14 cellular contexts compared by ENCODE assay signal in genomic region chr3:71578045-71578730, GRCh38. TPM values are rescaled to one million over a fixed set of nuclear protein-coding genes. Genes with fewer than 3 reads are reported as not detected.
A peak's percentile ranks its signal among the peaks of the same experiment; 100 is the strongest.
DNase-seq lines count a peak whose midpoint lies in the region; ATAC-seq and TF ChIP-seq lines count a peak whose summit lies in the region.
"Had no signal": no experiment of that assay in that cellular context is flagged by ENCODE, and none has a peak within 500 bp of the region (broad histone marks: within the 10 kb centered on the region; RNA-seq: fewer than 3 reads in every experiment).

No MANE protein-coding gene starts in this region.

- H3K9ac ChIP-seq in Loucy (ENCODE audit: low read depth, low read length, poor library complexity, severe bottlenecking): peak overlapping the region; percentile 98

- H3K36me3 Mint-ChIP-seq in CD4-positive, alpha-beta T cell (ENCODE audit: low read depth): peaks cover 17% of the 10 kb centered on the region
- peaks cover 16% of the 10 kb centered on the region for H3K36me3 Mint-ChIP-seq in nephron progenitor cell (ENCODE audit: low read depth)

- TF ChIP-seq POLR2A in breast epithelium (IDR thresholded peaks at IDR 0.05): no peak

- DNase-seq in CD4-positive, alpha-beta T cell: no peak
- DNase-seq in breast epithelium (ENCODE audit: low spot score in 2 of 2): no peak
- no peak for DNase-seq in nephron progenitor cell
- no peak for DNase-seq in DMS 273 treated with DMSO at 0.1 percent for 48 hours (lab: John Stamatoyannopoulos, UW)
- DNase-seq: activated CD4-positive, alpha-beta T cell treated with anti-CD3 and anti-CD28 coated beads, Interleukin-2, amount 10 ng/mL, durations not matched to agents 7 days and 5 days; DMS79; NCI-H187; SHP77 had no signal

- H3K4me3 Mint-ChIP-seq in CD4-positive, alpha-beta T cell: peak overlapping the region; percentile 43
- H3K4me3 Mint-ChIP-seq in nephron progenitor cell: peak overlapping the region; percentile 74
- H3K4me3 Mint-ChIP-seq: activated CD4-positive, alpha-beta T cell treated with anti-CD3 and anti-CD28 coated beads, Interleukin-2, amount 10 ng/mL, durations not matched to agents 7 days and 5 days; GM23338; stimulated activated effector memory CD8-positive, alpha-beta T cell treated with anti-CD3 and anti-CD28 coated beads, Interleukin-12 subunit alpha, Interleukin-12 subunit beta, amount 100 ng/mL, for 72 hours had no signal

- peaks cover 98% of the 10 kb centered on the region for H3K79me2 ChIP-seq in Loucy (ENCODE audit: insufficient read depth, low read length)

- no peak for TF ChIP-seq CTCF in CD4-positive, alpha-beta T cell (IDR thresholded peaks at IDR 0.05)
- TF ChIP-seq CTCF in Loucy (conservative IDR thresholded peaks at IDR 0.05; ENCODE audit: low read length): no peak
- TF ChIP-seq CTCF in breast epithelium (IDR thresholded peaks at IDR 0.05): no peak
- TF ChIP-seq CTCF in nephron progenitor cell (IDR thresholded peaks at IDR 0.05): no peak

- CTCF ChIA-PET in CD4-positive, alpha-beta T cell (lab: Charles Lee): no interaction called here

- POLR2A ChIA-PET in CD4-positive, alpha-beta T cell (lab: Charles Lee): no interaction called here

- H3K36me3 ChIP-seq in Loucy (ENCODE audit: insufficient read depth, low read length): no peaks in the 10 kb centered on the region
- no peaks in the 10 kb centered on the region for H3K36me3 ChIP-seq in breast epithelium

- no peak overlapping the region for H2AFZ ChIP-seq in Loucy (ENCODE audit: low read length)
- H2AFZ ChIP-seq: GM23338 had no signal

- H3K9me2 ChIP-seq in Loucy (replicated peaks; ENCODE audit: low read depth, low read length): no peaks in the 10 kb centered on the region

- ATAC-seq in CD4-positive, alpha-beta T cell (ENCODE audit: poor library complexity): no peak
- no peak for ATAC-seq in GM18870 (IDR thresholded peaks at IDR 0.05; ENCODE audit: unreplicated experiment)
- ATAC-seq in GM21529 (IDR thresholded peaks at IDR 0.05; ENCODE audit: unreplicated experiment): no peak
- ATAC-seq in HG02870 (IDR thresholded peaks at IDR 0.05; ENCODE audit: unreplicated experiment): no peak
- ATAC-seq: GM23338; stimulated activated effector memory CD8-positive, alpha-beta T cell treated with anti-CD3 and anti-CD28 coated beads, Interleukin-12 subunit alpha, Interleukin-12 subunit beta, amount 100 ng/mL, for 72 hours had no signal

- H3K27ac Mint-ChIP-seq in CD4-positive, alpha-beta T cell: peak overlapping the region; percentile 60
- no peak overlapping the region for H3K27ac Mint-ChIP-seq in nephron progenitor cell
- H3K27ac Mint-ChIP-seq: activated CD4-positive, alpha-beta T cell treated with anti-CD3 and anti-CD28 coated beads, Interleukin-2, amount 10 ng/mL, durations not matched to agents 7 days and 5 days; GM23338; stimulated activated effector memory CD8-positive, alpha-beta T cell treated with anti-CD3 and anti-CD28 coated beads, Interleukin-12 subunit alpha, Interleukin-12 subunit beta, amount 100 ng/mL, for 72 hours had no signal

- no peaks in the 10 kb centered on the region for H3K27me3 Mint-ChIP-seq in CD4-positive, alpha-beta T cell
- H3K27me3 Mint-ChIP-seq in nephron progenitor cell (ENCODE audit: low read depth, poor library complexity): peaks cover 9% of the 10 kb centered on the region

- H3K9me3 ChIP-seq in CD4-positive, alpha-beta T cell (ENCODE audit: control insufficient read depth, low read length): no peaks in the 10 kb centered on the region
- H3K9me3 ChIP-seq in Loucy (ENCODE audit: insufficient read depth, low read depth, low read length) (no peaks in the 10 kb centered on the region), breast epithelium (no peaks in the 10 kb centered on the region)

- H3K4me1 ChIP-seq in Loucy (ENCODE audit: insufficient read depth, low read length, poor library complexity, severe bottlenecking): peaks cover 71% of the 10 kb centered on the region
- no peaks in the 10 kb centered on the region for H3K4me1 ChIP-seq in breast epithelium

- H3K4me3 ChIP-seq in Loucy (ENCODE audit: low read length, poor library complexity, severe bottlenecking) (peak overlapping the region; percentile 94), breast epithelium (peak overlapping the region in 2 of 3 donors; percentile 31 to 73)
- H3K4me3 ChIP-seq: GM23338 had no signal

- H4K20me1 ChIP-seq in Loucy (ENCODE audit: insufficient read depth, low read length, poor library complexity, severe bottlenecking): peaks cover 37% of the 10 kb centered on the region

- no peaks in the 10 kb centered on the region for H3F3A ChIP-seq in Loucy (ENCODE audit: low read depth)

- peaks cover 36% of the 10 kb centered on the region for H3K4me1 Mint-ChIP-seq in CD4-positive, alpha-beta T cell (ENCODE audit: low read depth)
- peaks cover 58% of the 10 kb centered on the region for H3K4me1 Mint-ChIP-seq in nephron progenitor cell

- H3K27me3 ChIP-seq in CD4-positive, alpha-beta T cell (ENCODE audit: control insufficient read depth, insufficient read depth, low read length): no peaks in the 10 kb centered on the region
- H3K27me3 ChIP-seq in Loucy (ENCODE audit: insufficient read depth, low read length, poor library complexity, severe bottlenecking) (no peaks in the 10 kb centered on the region), breast epithelium (no peaks in the 10 kb centered on the region)

- H3K4me2 ChIP-seq in Loucy (ENCODE audit: low read depth, low read length, poor library complexity, severe bottlenecking): peak overlapping the region; percentile 98
- H3K4me2 ChIP-seq: GM23338 had no signal

- H3K9me3 Mint-ChIP-seq in CD4-positive, alpha-beta T cell: no peaks in the 10 kb centered on the region
- H3K9me3 Mint-ChIP-seq in nephron progenitor cell: no peaks in the 10 kb centered on the region
- H3K9me3 Mint-ChIP-seq: activated CD4-positive, alpha-beta T cell treated with anti-CD3 and anti-CD28 coated beads, Interleukin-2, amount 10 ng/mL, durations not matched to agents 7 days and 5 days; stimulated activated effector memory CD8-positive, alpha-beta T cell treated with anti-CD3 and anti-CD28 coated beads, Interleukin-12 subunit alpha, Interleukin-12 subunit beta, amount 100 ng/mL, for 72 hours had no signal

- intact Hi-C loops in CD4-positive, alpha-beta T cell (cut with DNase I, micrococcal nuclease): no loop called here
- intact Hi-C loops in breast epithelium (cut with DNase I; ENCODE audit: low total_unique reads): no loop called here

- H3K27ac ChIP-seq in CD4-positive, alpha-beta T cell (ENCODE audit: low read depth, low read length): no peak overlapping the region
- peak overlapping the region; percentile 53 to 99 for H3K27ac ChIP-seq in breast epithelium

RNA-seq across cellular contexts. Expression of gene FOXP1, which starts 5.3 kb away (rescaled TPM):
- total RNA-seq in CD4-positive, alpha-beta T cell: 100 to 1,000 TPM; 493 to 508 TPM
- total RNA-seq in breast epithelium: 100 to 1,000 TPM in 2 of 3 donors, 10 to 100 TPM in 1; 61.9 to 267 (median 146) TPM
